ENCODE assay signal across 28 cellular contexts in genomic region chr10:124101351-124101750, GRCh38.
"Had no signal": no experiment of that assay in that cellular context is flagged by ENCODE, and none has a peak within 500 bp of the region (broad histone marks: within the 10 kb centered on the region; RNA-seq: fewer than 3 reads in every experiment).

No MANE protein-coding gene starts in this region.

- H3K27ac ChIP-seq: colonic mucosa, gastrocnemius medialis, hepatocyte, prostate gland, right atrium auricular region, sigmoid colon, skin epidermis, thyroid gland, vagina had no signal

- H3K27me3 ChIP-seq: gastrocnemius medialis, right atrium auricular region, sigmoid colon, spleen, thyroid gland, vagina had no signal

- H3K4me1 ChIP-seq: colonic mucosa had no signal

- H2AFZ ChIP-seq: hepatocyte had no signal

- H3K79me2 ChIP-seq: hepatocyte had no signal

- ATAC-seq: gastrocnemius medialis; left lobe of liver; mucosa of descending colon; natural killer cell treated with Interleukin-12 subunit alpha and Interleukin-12 subunit beta and Interleukin-15 and Interleukin-18, amount 100 ng/mL, for 72 hours; stimulated activated naive CD8-positive, alpha-beta T cell treated with anti-CD3 and anti-CD28 coated beads, Interleukin-15, amount 100 ng/mL, for 72 hours had no signal

- H3K27ac Mint-ChIP-seq: mesothelial cell of epicardium; natural killer cell treated with Interleukin-12 subunit alpha and Interleukin-12 subunit beta and Interleukin-15 and Interleukin-18, amount 100 ng/mL, for 72 hours had no signal

- H3K4me3 Mint-ChIP-seq: mesothelial cell of epicardium; natural killer cell treated with Interleukin-12 subunit alpha and Interleukin-12 subunit beta and Interleukin-15 and Interleukin-18, amount 100 ng/mL, for 72 hours; neural crest cell; stimulated activated naive CD8-positive, alpha-beta T cell treated with anti-CD3 and anti-CD28 coated beads, Interleukin-15, amount 100 ng/mL, for 72 hours had no signal

- H3K27me3 Mint-ChIP-seq: naive B cell had no signal

- H3K9me3 Mint-ChIP-seq: natural killer cell treated with Interleukin-12 subunit alpha and Interleukin-12 subunit beta and Interleukin-15 and Interleukin-18, amount 100 ng/mL, for 72 hours; neural crest cell had no signal

- H3K4me3 ChIP-seq: colonic mucosa, gastrocnemius medialis, hepatocyte, lung, mucosa of descending colon, prostate gland, right atrium auricular region, sigmoid colon, skin epidermis, spleen, thyroid gland, vagina had no signal

- FAIRE-seq: endothelial cell of umbilical vein, kidney had no signal

- H3K36me3 Mint-ChIP-seq: mesothelial cell of epicardium; natural killer cell treated with Interleukin-12 subunit alpha and Interleukin-12 subunit beta and Interleukin-15 and Interleukin-18, amount 100 ng/mL, for 72 hours had no signal

- H3K9me3 ChIP-seq: colonic mucosa, gastrocnemius medialis, mucosa of descending colon, prostate gland, sigmoid colon, thyroid gland, vagina had no signal

- DNase-seq: colonic mucosa; dermis blood vessel endothelial cell; effector memory CD4-positive, alpha-beta T cell; erythroblast; gastrocnemius medialis; head of caudate nucleus; kidney; mesenchymal stem cell; mucosa of descending colon; sigmoid colon; spleen; stimulated activated CD4-positive, alpha-beta T cell treated with anti-CD3 and anti-CD28 coated beads, Interleukin-4, amount 100 ng/mL, for 4 hours; stimulated activated naive CD4-positive, alpha-beta T cell; stimulated activated naive CD8-positive, alpha-beta T cell treated with anti-CD3 and anti-CD28 coated beads, Interleukin-15, amount 100 ng/mL, for 72 hours; thyroid gland; trophoblast cell had no signal

- H3K4me2 ChIP-seq: hepatocyte had no signal

- H3K36me3 ChIP-seq: colonic mucosa, gastrocnemius medialis, prostate gland, right atrium auricular region, sigmoid colon, spleen, thyroid gland, vagina had no signal
